Comparison of ENCODE assay signal across 19 cellular contexts in genomic region chr1:117070124-117070523, GRCh38. TPM values are rescaled to one million over a fixed set of nuclear protein-coding genes. Genes with fewer than 3 reads are reported as not detected.
A peak's percentile ranks its signal among the peaks of the same experiment; 100 is the strongest.
DNase-seq lines count a peak whose midpoint lies in the region; ATAC-seq and TF ChIP-seq lines count a peak whose summit lies in the region.
"Had no signal": no experiment of that assay in that cellular context is flagged by ENCODE, and none has a peak within 500 bp of the region (broad histone marks: within the 10 kb centered on the region; RNA-seq: fewer than 3 reads in every experiment).

No MANE protein-coding gene starts in this region.

- no peak overlapping the region for H3K27ac ChIP-seq in CD4-positive, CD25-positive, alpha-beta regulatory T cell (ENCODE audit: insufficient read depth, low read length, poor library complexity, severe bottlenecking)
- no peak overlapping the region for H3K27ac ChIP-seq in transverse colon
- H3K27ac ChIP-seq: ovary, SK-N-MC had no signal

- peaks cover 36% of the 10 kb centered on the region for H3K36me3 Mint-ChIP-seq in CD4-positive, CD25-positive, alpha-beta regulatory T cell
- H3K36me3 Mint-ChIP-seq in T-helper 17 cell (ENCODE audit: low read depth) = peaks cover 7% of the 10 kb centered on the region

- H3K27me3 Mint-ChIP-seq in CD4-positive, CD25-positive, alpha-beta regulatory T cell = no peaks in the 10 kb centered on the region
- H3K27me3 Mint-ChIP-seq in T-helper 17 cell = no peaks in the 10 kb centered on the region
- H3K27me3 Mint-ChIP-seq: activated naive CD4-positive, alpha-beta T cell treated with anti-CD3 and anti-CD28 coated beads, Interleukin-2, amount 10 ng/mL, durations not matched to agents 7 days and 5 days had no signal

- TF ChIP-seq EP300 in transverse colon (IDR thresholded peaks at IDR 0.05; ENCODE audit: low read depth) = no peak

- no peaks in the 10 kb centered on the region for H3K9me3 ChIP-seq in CD4-positive, CD25-positive, alpha-beta regulatory T cell (ENCODE audit: control insufficient read depth in 2 of 2, low read length in 2 of 2)
- H3K9me3 ChIP-seq in T-helper 17 cell (ENCODE audit: control insufficient read depth, low read length, poor library complexity, severe bottlenecking) (no peaks in the 10 kb centered on the region), transverse colon (no peaks in the 10 kb centered on the region)
- H3K9me3 ChIP-seq: ovary had no signal

- H3K9me3 Mint-ChIP-seq in CD4-positive, CD25-positive, alpha-beta regulatory T cell = no peaks in the 10 kb centered on the region
- H3K9me3 Mint-ChIP-seq: activated naive CD4-positive, alpha-beta T cell treated with anti-CD3 and anti-CD28 coated beads, Interleukin-2, amount 10 ng/mL, durations not matched to agents 7 days and 5 days; brain had no signal

- H3K27me3 ChIP-seq in CD4-positive, CD25-positive, alpha-beta regulatory T cell (ENCODE audit: control insufficient read depth, insufficient read depth, low read length) = no peaks in the 10 kb centered on the region
- H3K27me3 ChIP-seq in transverse colon = no peaks in the 10 kb centered on the region
- H3K27me3 ChIP-seq: ovary had no signal

- no peak for TF ChIP-seq POLR2A in transverse colon (IDR thresholded peaks at IDR 0.05)

- in situ Hi-C loops in transverse colon (cut with MboI; ENCODE audit: low pct_ligation_motif_present in 1 of 4, low pct_unique_long_range_greater_than_20kb in 1 of 4, low sequenced_read_pairs in 3 of 4) = loop anchor here in 1 of 4 donors (10.0 to 25.0 kb wide), 2 partner anchors 215 to 483 kb away; no protein-coding TSS in a partner anchor

- H3K4me1 Mint-ChIP-seq in CD4-positive, CD25-positive, alpha-beta regulatory T cell = peaks cover 24 to 46% (median 38%) of the 10 kb centered on the region in 4 donors
- H3K4me1 Mint-ChIP-seq in T-helper 17 cell = peaks cover 29% of the 10 kb centered on the region

- WGBS in transverse colon (ENCODE audit: low coverage in 1 of 2), 2 donors = 74 to 94% methylated on average over 2 of the region's 2 CpGs

- H3K4me3 Mint-ChIP-seq in CD4-positive, CD25-positive, alpha-beta regulatory T cell = no peak overlapping the region
- no peak overlapping the region for H3K4me3 Mint-ChIP-seq in T-helper 17 cell
- H3K4me3 Mint-ChIP-seq: activated naive CD4-positive, alpha-beta T cell treated with anti-CD3 and anti-CD28 coated beads, Interleukin-2, amount 10 ng/mL, durations not matched to agents 7 days and 5 days; brain had no signal

- H3K4me3 ChIP-seq in CD4-positive, CD25-positive, alpha-beta regulatory T cell (ENCODE audit: low read depth, low read length) = no peak overlapping the region
- H3K4me3 ChIP-seq in transverse colon = no peak overlapping the region
- H3K4me3 ChIP-seq: ovary, SK-N-MC had no signal

- peak in 1 of 3 donors; percentile 42 for DNase-seq in CD4-positive, CD25-positive, alpha-beta regulatory T cell
- DNase-seq in T-helper 17 cell (no peak), fibroblast of peridontal ligament (ENCODE audit: extremely low read depth) (peak; percentile 15), NCI-H510A treated with DMSO at 0.1 percent for 48 hours (lab: John Stamatoyannopoulos, UW) (no peak), NOMO-1 treated with dmso at 0.1 percent for 144 hours (lab: John Stamatoyannopoulos, UW; ENCODE audit: unreplicated experiment) (no peak), transverse colon (no peak)
- DNase-seq: activated CD8-positive, alpha-beta memory T cell treated with anti-CD3 and anti-CD28 coated beads, Interleukin-2, amount 50 U/mL, for 4 hours; activated naive CD4-positive, alpha-beta T cell treated with anti-CD3 and anti-CD28 coated beads, Interleukin-2, amount 10 ng/mL, durations not matched to agents 7 days and 5 days; dermis blood vessel endothelial cell; glutamatergic neuron; NCI-H1105; NCI-H2107; ovary; T-helper 9 cell had no signal

- no peak overlapping the region for H3K27ac Mint-ChIP-seq in CD4-positive, CD25-positive, alpha-beta regulatory T cell
- H3K27ac Mint-ChIP-seq in T-helper 17 cell = no peak overlapping the region
- H3K27ac Mint-ChIP-seq: activated naive CD4-positive, alpha-beta T cell treated with anti-CD3 and anti-CD28 coated beads, Interleukin-2, amount 10 ng/mL, durations not matched to agents 7 days and 5 days had no signal

- TF ChIP-seq CTCF in transverse colon (IDR thresholded peaks at IDR 0.05) = no peak

- no peaks in the 10 kb centered on the region for H3K4me1 ChIP-seq in CD4-positive, CD25-positive, alpha-beta regulatory T cell (ENCODE audit: control insufficient read depth, insufficient read depth, low read length, poor library complexity, severe bottlenecking)
- H3K4me1 ChIP-seq in transverse colon = peaks cover 0 to 4% (median 0%) of the 10 kb centered on the region in 4 donors

- intact Hi-C loops in transverse colon (cut with DNase I; ENCODE audit: low total_unique reads) = no loop called here

- H3K36me3 ChIP-seq in CD4-positive, CD25-positive, alpha-beta regulatory T cell (ENCODE audit: control insufficient read depth, insufficient read depth, low read length) = peaks cover 15% of the 10 kb centered on the region
- peaks cover 0 to 6% (median 2%) of the 10 kb centered on the region in 4 donors for H3K36me3 ChIP-seq in transverse colon
- H3K36me3 ChIP-seq: ovary had no signal

- peak; percentile 48 to 56 for ATAC-seq in CD4-positive, CD25-positive, alpha-beta regulatory T cell (ENCODE audit: low read depth in 2 of 2)
- ATAC-seq in GM18502 (IDR thresholded peaks at IDR 0.05; ENCODE audit: poor library complexity, unreplicated experiment) = peak; percentile 53
- peak; percentile 41 for ATAC-seq in T-helper 17 cell
- no peak for ATAC-seq in HG03280 (IDR thresholded peaks at IDR 0.05; ENCODE audit: unreplicated experiment)
- ATAC-seq: sciatic nerve had no signal

RNA-seq across cellular contexts. Expression of gene TTF2, which starts 10.0 kb away (rescaled TPM):
- total RNA-seq in CD4-positive, CD25-positive, alpha-beta regulatory T cell = 58.9 TPM
- polyA plus RNA-seq in CD4-positive, CD25-positive, alpha-beta regulatory T cell = 10 to 100 TPM in 2 of 4 donors, 1 to 10 TPM in 2; 5.3 to 13.0 (median 9.7) TPM
- 10 to 100 TPM; 49.2 to 50.9 TPM for total RNA-seq in T-helper 17 cell
- total RNA-seq in transverse colon = 10 to 100 TPM in 3 of 4 donors, 1 to 10 TPM in 1; 9.6 to 25.9 (median 16.6) TPM

RNA-seq across cellular contexts. Expression of gene TRIM45, which starts 51.4 kb away (rescaled TPM):
- total RNA-seq in CD4-positive, CD25-positive, alpha-beta regulatory T cell = 0.84 TPM
- under 1 TPM in 3 of 4 donors, not detected in 1; 0.05 to 0.16 (median 0.06) TPM for polyA plus RNA-seq in CD4-positive, CD25-positive, alpha-beta regulatory T cell
- total RNA-seq in T-helper 17 cell (1 to 10 TPM; 1.0 to 1.4 TPM), transverse colon (100 to 1,000 TPM in 1 of 4 donors, 1 to 10 TPM in 3; 2.6 to 106 (median 3.1) TPM)
